Comparison of ENCODE assay signal across 9 cellular contexts in the genomic region with DNA sequence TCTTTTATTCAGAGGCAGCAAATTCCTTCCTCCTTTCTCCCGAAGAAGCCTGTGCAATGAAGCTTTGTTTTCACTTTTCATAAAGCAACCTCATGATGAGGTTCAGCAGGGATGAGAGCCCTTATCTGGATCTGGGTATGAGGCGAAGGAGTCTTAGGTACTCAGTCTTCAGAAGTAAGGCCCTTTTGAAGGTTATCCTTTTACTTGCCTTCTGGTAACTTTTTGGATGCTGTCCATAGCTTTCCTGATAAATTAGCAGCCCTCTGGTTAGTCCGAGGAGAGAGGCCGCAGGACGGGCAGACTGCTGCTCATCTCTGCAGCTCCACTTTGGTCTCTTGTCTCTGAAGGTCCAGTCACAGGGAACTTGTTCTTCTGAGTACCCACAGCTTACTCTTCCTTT. TPM values are rescaled to one million over a fixed set of nuclear protein-coding genes. Genes with fewer than 3 reads are reported as not detected.
A peak's percentile ranks its signal among the peaks of the same experiment; 100 is the strongest.
DNase-seq lines count a peak whose midpoint lies in the region; ATAC-seq lines count a peak whose summit lies in the region.
"Had no signal": no experiment of that assay in that cellular context is flagged by ENCODE, and none has a peak within 500 bp of the region (broad histone marks: within the 10 kb centered on the region; RNA-seq: fewer than 3 reads in every experiment).

No MANE protein-coding gene starts in this region.

- H3K4me1 ChIP-seq in HAP-1 (peaks cover 26% of the 10 kb centered on the region), iPS-20b (ENCODE audit: insufficient read depth, low read length) (peaks cover 28% of the 10 kb centered on the region)

- H3K36me3 Mint-ChIP-seq in activated naive CD8-positive, alpha-beta T cell treated with anti-CD3 and anti-CD28 coated beads, Interleukin-2, amount 50 U/mL, for 24 hours (ENCODE audit: low read depth) = peaks cover 14% of the 10 kb centered on the region
- H3K36me3 Mint-ChIP-seq in stimulated activated naive B cell treated with anti-CD40 and anti-IgM and Interleukin-4, amounts not matched to agents 10 μg/mL and 1 μg/mL and 100 μg/mL, for 72 hours = no peaks in the 10 kb centered on the region

- no peaks in the 10 kb centered on the region for H3K9me3 Mint-ChIP-seq in activated naive CD8-positive, alpha-beta T cell treated with anti-CD3 and anti-CD28 coated beads, Interleukin-2, amount 50 U/mL, for 24 hours
- no peaks in the 10 kb centered on the region for H3K9me3 Mint-ChIP-seq in stimulated activated naive B cell treated with anti-CD40 and anti-IgM and Interleukin-4, amounts not matched to agents 10 μg/mL and 1 μg/mL and 100 μg/mL, for 72 hours

- peak overlapping the region; percentile 94 for H3K4me3 Mint-ChIP-seq in activated naive CD8-positive, alpha-beta T cell treated with anti-CD3 and anti-CD28 coated beads, Interleukin-2, amount 50 U/mL, for 24 hours
- peak overlapping the region; percentile 88 to 95 for H3K4me3 Mint-ChIP-seq in stimulated activated naive B cell treated with anti-CD40 and anti-IgM and Interleukin-4, amounts not matched to agents 10 μg/mL and 1 μg/mL and 100 μg/mL, for 72 hours

- H3K9ac ChIP-seq in iPS-20b (ENCODE audit: low read depth, low read length) = peak overlapping the region; percentile 83; the same call in 1 of the 2 replicates

- no peaks in the 10 kb centered on the region for H3K27me3 Mint-ChIP-seq in activated naive CD8-positive, alpha-beta T cell treated with anti-CD3 and anti-CD28 coated beads, Interleukin-2, amount 50 U/mL, for 24 hours
- no peaks in the 10 kb centered on the region for H3K27me3 Mint-ChIP-seq in stimulated activated naive B cell treated with anti-CD40 and anti-IgM and Interleukin-4, amounts not matched to agents 10 μg/mL and 1 μg/mL and 100 μg/mL, for 72 hours

- peak overlapping the region; percentile 29 for H3K4me3 ChIP-seq in HAP-1
- H3K4me3 ChIP-seq in iPS-20b (ENCODE audit: low read length) = peak overlapping the region; percentile 75

- in situ Hi-C loops in HAP-1 (cut with MboI; ENCODE audit: low sequenced_read_pairs) = loop anchor here (10.0 kb wide), 1 partner anchor 86 kb away; no protein-coding TSS in a partner anchor

- H3K36me3 ChIP-seq in HAP-1 (replicated peaks) (no peaks in the 10 kb centered on the region), iPS-20b (ENCODE audit: insufficient read depth, low read depth, low read length) (peaks cover under 1% of the 10 kb centered on the region)

- no peak for ATAC-seq in activated naive CD8-positive, alpha-beta T cell treated with anti-CD3 and anti-CD28 coated beads, Interleukin-2, amount 50 U/mL, for 24 hours
- ATAC-seq in stimulated activated naive B cell treated with anti-CD40 and anti-IgM and Interleukin-4, amounts not matched to agents 10 μg/mL and 1 μg/mL and 100 μg/mL, for 72 hours (replicated peaks) = no peak
- ATAC-seq in HG03039 (IDR thresholded peaks at IDR 0.05; ENCODE audit: unreplicated experiment) (no peak), HG03442 (IDR thresholded peaks at IDR 0.05; ENCODE audit: unreplicated experiment) (no peak)

- H3K27ac ChIP-seq in iPS-20b (ENCODE audit: low read length) = peak overlapping the region; percentile 63

- H3K9me3 ChIP-seq in HAP-1 (no peaks in the 10 kb centered on the region), iPS-20b (ENCODE audit: insufficient read depth, low read depth, low read length) (no peaks in the 10 kb centered on the region)

- no peaks in the 10 kb centered on the region for H3K27me3 ChIP-seq in HAP-1 (ENCODE audit: low read depth)
- H3K27me3 ChIP-seq in iPS-20b (ENCODE audit: insufficient read depth, low read length) = no peaks in the 10 kb centered on the region

- H3K27ac Mint-ChIP-seq in activated naive CD8-positive, alpha-beta T cell treated with anti-CD3 and anti-CD28 coated beads, Interleukin-2, amount 50 U/mL, for 24 hours = peak overlapping the region; percentile 95
- H3K27ac Mint-ChIP-seq in stimulated activated naive B cell treated with anti-CD40 and anti-IgM and Interleukin-4, amounts not matched to agents 10 μg/mL and 1 μg/mL and 100 μg/mL, for 72 hours = peak overlapping the region; percentile 95

- H3K4me1 Mint-ChIP-seq in activated naive CD8-positive, alpha-beta T cell treated with anti-CD3 and anti-CD28 coated beads, Interleukin-2, amount 50 U/mL, for 24 hours = peaks cover 62% of the 10 kb centered on the region
- peaks cover 41 to 61% of the 10 kb centered on the region in 2 donors for H3K4me1 Mint-ChIP-seq in stimulated activated naive B cell treated with anti-CD40 and anti-IgM and Interleukin-4, amounts not matched to agents 10 μg/mL and 1 μg/mL and 100 μg/mL, for 72 hours

- peak in 1 of 2 experiments; percentile 15 for DNase-seq in HAP-1 (ENCODE audit: low spot score in 2 of 2)
- no peak for DNase-seq in activated naive CD8-positive, alpha-beta T cell treated with anti-CD3 and anti-CD28 coated beads, Interleukin-2, amount 50 U/mL, for 24 hours
- DNase-seq in stimulated activated naive B cell treated with anti-CD40 and anti-IgM and Interleukin-4, amounts not matched to agents 10 μg/mL and 1 μg/mL and 100 μg/mL, for 72 hours = no peak
- no peak for DNase-seq in NCI-H146 treated with DMSO at 0.1 percent for 48 hours (lab: John Stamatoyannopoulos, UW; ENCODE audit: unreplicated experiment)
- no peak for DNase-seq in occipital lobe (lab: John Stamatoyannopoulos, UW)

RNA-seq across cellular contexts. Expression of gene TRIM22, which starts 1.1 kb away (rescaled TPM):
- total RNA-seq in occipital lobe = 11.2 TPM

RNA-seq across cellular contexts. Expression of gene TRIM5, which starts 5.9 kb away (rescaled TPM):
- 3.9 TPM for total RNA-seq in occipital lobe

RNA-seq across cellular contexts. Expression of gene OR56B1, which starts 45.5 kb away (rescaled TPM):
- not detected for total RNA-seq in occipital lobe
- total RNA-seq: HT1080 had no signal
